In genomic region chr6:80744213-80744612, GRCh38 we compare ENCODE assay signal across 2 cellular contexts.
A peak's percentile ranks its signal among the peaks of the same experiment; 100 is the strongest.
TF ChIP-seq lines count a peak whose summit lies in the region.

No MANE protein-coding gene starts in this region.

TF ChIP-seq in HepG2, 621 proteins besides CTCF, POLR2A, EP300 and RAD21 (continued from another document):
- TF ChIP-seq ZBTB3 (CRISPR knock-in tag; IDR thresholded peaks at IDR 0.05; ENCODE audit: borderline replicate concordance, low read depth) (no peak), MAFK (conservative IDR thresholded peaks at IDR 0.05 in 1 of 2, IDR thresholded peaks at IDR 0.05 in 1 of 2; ENCODE audit: low read length in 2 of 2) (peak; percentile 69 to 89), TBL1XR1 (IDR thresholded peaks at IDR 0.05; ENCODE audit: borderline replicate concordance, low read length, partially characterized antibody) (no peak), ZNF562 (CRISPR knock-in tag; IDR thresholded peaks at IDR 0.05; ENCODE audit: borderline replicate concordance) (no peak), ZNF503 (CRISPR knock-in tag; IDR thresholded peaks at IDR 0.05) (no peak)

TF ChIP-seq in K562, 482 proteins besides CTCF, POLR2A, EP300 and RAD21 (continued from another document):
- no peak for TF ChIP-seq ZFP30 (CRISPR knock-in tag; IDR thresholded peaks at IDR 0.05; ENCODE audit: borderline replicate concordance)
- TF ChIP-seq MAFG (tag; conservative IDR thresholded peaks at IDR 0.05) = peak; percentile 49; the same call in 1 of the 2 replicates
- TF ChIP-seq MED1 (CRISPR knock-in tag; IDR thresholded peaks at IDR 0.05; ENCODE audit: borderline replicate concordance) = no peak
- no peak for TF ChIP-seq E2F6 (IDR thresholded peaks at IDR 0.05; ENCODE audit: borderline replicate concordance in 1 of 2, extremely low read depth in 1 of 2, insufficient read depth in 1 of 2, insufficient read length in 1 of 2, low read depth in 1 of 2, low read length in 1 of 2, poor library complexity in 1 of 2, severe bottlenecking in 1 of 2)
- no peak for TF ChIP-seq KDM5B (IDR thresholded peaks at IDR 0.05; ENCODE audit: insufficient replicate concordance, low read depth, low read length)
- peak; percentile 73 for TF ChIP-seq ZNF316 (IDR thresholded peaks at IDR 0.05)
- no peak for TF ChIP-seq ZNF318 (IDR thresholded peaks at IDR 0.05; ENCODE audit: borderline replicate concordance in 1 of 2, low read depth in 1 of 2)
- TF ChIP-seq RBM34 (IDR thresholded peaks at IDR 0.05; ENCODE audit: borderline replicate concordance, insufficient read depth, low read length) = no peak
- no peak for TF ChIP-seq ZKSCAN8 (CRISPR knock-in tag; IDR thresholded peaks at IDR 0.05)
- no peak for TF ChIP-seq POLR2B (IDR thresholded peaks at IDR 0.05; ENCODE audit: low read depth, partially characterized antibody)
- TF ChIP-seq CREM (IDR thresholded peaks at IDR 0.05; ENCODE audit: low read depth) = no peak
- TF ChIP-seq RNF219 (CRISPR knock-in tag; IDR thresholded peaks at IDR 0.05) = no peak
- no peak for TF ChIP-seq ZSCAN32 (CRISPR knock-in tag; IDR thresholded peaks at IDR 0.05)
- TF ChIP-seq KLF1 (tag; IDR thresholded peaks at IDR 0.05) = no peak
- no peak for TF ChIP-seq CBX5 (IDR thresholded peaks at IDR 0.05; ENCODE audit: borderline replicate concordance, low read depth)
- no peak for TF ChIP-seq HDAC3 (IDR thresholded peaks at IDR 0.05; ENCODE audit: borderline replicate concordance, partially characterized antibody)
- no peak for TF ChIP-seq CC2D1A (IDR thresholded peaks at IDR 0.05)
- TF ChIP-seq ETV6 (IDR thresholded peaks at IDR 0.05; ENCODE audit: borderline replicate concordance in 1 of 2, low read depth in 2 of 2, low read length in 1 of 2) = no peak
- TF ChIP-seq ETV6 (CRISPR knock-in tag; IDR thresholded peaks at IDR 0.05; ENCODE audit: borderline replicate concordance) = no peak
- TF ChIP-seq FOXP4 (CRISPR knock-in tag; IDR thresholded peaks at IDR 0.05; ENCODE audit: borderline replicate concordance) = no peak
- TF ChIP-seq MAFF (IDR thresholded peaks at IDR 0.05; ENCODE audit: low read length) = peak; percentile 59
- TF ChIP-seq BRF1 (IDR thresholded peaks at IDR 0.05; ENCODE audit: borderline replicate concordance, extremely low read depth, insufficient read length) = no peak
- peak; percentile 52; the same call in 1 of the 2 replicates for TF ChIP-seq C11orf30 (IDR thresholded peaks at IDR 0.05; ENCODE audit: low read depth)
